Comparison of ENCODE assay signal across 28 cellular contexts in the genomic region with DNA sequence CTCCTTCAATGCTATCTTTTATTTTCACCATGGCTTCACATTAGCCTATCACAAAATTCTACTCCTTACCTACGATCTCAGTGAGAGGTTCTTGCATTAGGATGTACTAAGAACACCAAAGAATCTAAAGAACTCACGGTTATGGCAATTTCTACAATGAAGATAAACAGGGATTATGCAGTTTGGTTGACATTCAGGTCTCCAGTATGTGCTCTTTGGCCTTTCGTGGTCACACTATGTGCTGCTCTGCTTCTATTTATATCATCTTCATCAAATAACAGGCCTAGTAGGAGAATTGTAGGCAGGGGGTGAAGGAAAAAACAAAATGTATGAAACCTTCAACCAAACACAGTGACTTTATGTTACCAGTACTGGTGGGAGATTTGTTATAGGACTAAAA.
A peak's percentile ranks its signal among the peaks of the same experiment; 100 is the strongest.
DNase-seq lines count a peak whose midpoint lies in the region; ATAC-seq, FAIRE-seq and TF ChIP-seq lines count a peak whose summit lies in the region.
"Had no signal": no experiment of that assay in that cellular context is flagged by ENCODE, and none has a peak within 500 bp of the region (broad histone marks: within the 10 kb centered on the region; RNA-seq: fewer than 3 reads in every experiment).

No MANE protein-coding gene starts in this region.

- H3K79me2 ChIP-seq in K562 (ENCODE audit: control insufficient read depth, insufficient read depth, low read length): peaks cover 41% of the 10 kb centered on the region

- H3K4me2 ChIP-seq in K562 (ENCODE audit: insufficient read depth, low read length): no peak overlapping the region
- H3K4me2 ChIP-seq: A549; BLaER1; BLaER1 treated with 17β-estradiol and CSF1 and Interleukin-3, amounts not matched to agents 10 nM and 100 nM had no signal

- FAIRE-seq in K562 (lab: Jason Lieb, UNC): no peak
- FAIRE-seq: A204.1, A549, D721Med had no signal

- no peaks in the 10 kb centered on the region for H4K20me1 ChIP-seq in K562 (replicated peaks; ENCODE audit: control insufficient read depth, insufficient read depth, low read length)
- H4K20me1 ChIP-seq: BLaER1; BLaER1 treated with 17β-estradiol and CSF1 and Interleukin-3, amounts not matched to agents 10 nM and 100 nM had no signal

- POLR2A ChIA-PET in K562 (lab: Yijun Ruan, JAX): interaction anchor here (0.7 to 1.5 kb wide), 2 partner anchors 9 to 316 kb away, joined by 4 to 7 read pairs; no protein-coding TSS in a partner anchor

- no peak overlapping the region for H3K4me3 ChIP-seq in K562
- H3K4me3 ChIP-seq: A549; BLaER1; BLaER1 treated with 17β-estradiol and CSF1 and Interleukin-3, amounts not matched to agents 10 nM and 100 nM had no signal

- ATAC-seq in K562 (no peak), HG02970 (IDR thresholded peaks at IDR 0.05; ENCODE audit: low FRiP score, unreplicated experiment) (no peak)
- ATAC-seq: A549; CD8-positive, alpha-beta T cell had no signal

- DNase-seq in K562 (ENCODE audit: extremely low read depth in 1 of 4, low spot score in 3 of 4): no peak
- DNase-seq: 8988T; ACHN; AML-193; BE2C; C1 segment of cervical spinal cord; Caco-2; Calu3; CD4-positive, alpha-beta memory T cell; CD4-positive, alpha-beta T cell; CD4-positive, CD25-positive, alpha-beta regulatory T cell; CD8-positive, alpha-beta memory T cell; CD8-positive, alpha-beta T cell; COR-L47; DMS 273 treated with DMSO at 0.1 percent for 48 hours; DMS153; DMS53; DMS79; DMS79 treated with DMSO at 0.1 percent for 48 hours; DND-41 had no signal

- no peaks in the 10 kb centered on the region for H3K27me3 ChIP-seq in K562 (ENCODE audit: control insufficient read depth in 2 of 2, insufficient read depth in 2 of 2, low read length in 2 of 2)
- H3K27me3 ChIP-seq: BE2C; BLaER1; BLaER1 treated with 17β-estradiol and CSF1 and Interleukin-3, amounts not matched to agents 10 nM and 100 nM had no signal

- H3K9ac ChIP-seq in K562 (ENCODE audit: insufficient read depth in 1 of 2, low read depth in 2 of 2, low read length in 2 of 2): no peak overlapping the region
- H3K9ac ChIP-seq: BLaER1; BLaER1 treated with 17β-estradiol and CSF1 and Interleukin-3, amounts not matched to agents 10 nM and 100 nM had no signal

- no peak for TF ChIP-seq EP300 in K562 (IDR thresholded peaks at IDR 0.05; ENCODE audit: low read length)

- H3K9me1 ChIP-seq in K562 (ENCODE audit: control insufficient read depth, insufficient read depth, low read length): no peaks in the 10 kb centered on the region

- H3K27ac ChIP-seq in K562 (ENCODE audit: extremely low read depth, low read depth, low read length): no peak overlapping the region
- H3K27ac ChIP-seq: 22Rv1; A549; BLaER1; BLaER1 treated with 17β-estradiol and CSF1 and Interleukin-3, amounts not matched to agents 10 nM and 100 nM; C4-2B had no signal

- peaks cover 15% of the 10 kb centered on the region; the same call in 1 of the 3 replicates for H3K36me3 ChIP-seq in K562 (ENCODE audit: control insufficient read depth, insufficient read depth, low read length)
- H3K36me3 ChIP-seq: BE2C; BLaER1; BLaER1 treated with 17β-estradiol and CSF1 and Interleukin-3, amounts not matched to agents 10 nM and 100 nM had no signal

- peaks cover 2 to 50% of the 10 kb centered on the region in 2 experiments; a peak in 4 of 5 replicates for H3K4me1 ChIP-seq in K562 (replicated peaks in 1 of 2; ENCODE audit: control insufficient read depth in 2 of 2, insufficient read depth in 2 of 2, low read length in 2 of 2)
- H3K4me1 ChIP-seq: A549, BE2C, BLaER1, Caco-2 had no signal

- WGBS in K562 (ENCODE audit: insufficient coverage, low coverage, missing lambda C conversion rate): 60% methylated on average over 3 of the region's 3 CpGs

- intact Hi-C loops in K562 (cut with micrococcal nuclease): no loop called here

- TF ChIP-seq CTCF in K562 (IDR thresholded peaks at IDR 0.05 in 2 of 3, conservative IDR thresholded peaks at IDR 0.05 in 1 of 3; ENCODE audit: insufficient read depth in 2 of 3, low read depth in 1 of 3, low read length in 3 of 3): no peak

- no peak for TF ChIP-seq RAD21 in K562 (CRISPR knock-in tag; conservative IDR thresholded peaks at IDR 0.05 in 1 of 2, IDR thresholded peaks at IDR 0.05 in 1 of 2)

- no TSS peak for BruUV-seq in K562 (replicated peaks; lab: Mats Ljungman, UMichigan)

- H2AFZ ChIP-seq in K562 (ENCODE audit: low read depth, low read length): no peak overlapping the region

- no peaks in the 10 kb centered on the region; the same call in 1 of the 2 replicates for H3K9me3 ChIP-seq in K562 (replicated peaks; ENCODE audit: control insufficient read depth, insufficient read depth, low read depth, low read length)
- H3K9me3 ChIP-seq: A549, BE2C, Caco-2 had no signal

- no peak for TF ChIP-seq POLR2A in K562 (conservative IDR thresholded peaks at IDR 0.05)

- in situ Hi-C loops in K562 (cut with MboI): no loop called here

- CTCF ChIA-PET in K562 (lab: Yijun Ruan, JAX; ENCODE audit: low intra/inter-chr PET ratio): no interaction called here

TF ChIP-seq in K562, 482 proteins besides CTCF, POLR2A, EP300 and RAD21:
- TF ChIP-seq MCM2 (IDR thresholded peaks at IDR 0.05; ENCODE audit: low read depth): no peak
- TF ChIP-seq MYBL2 (IDR thresholded peaks at IDR 0.05; ENCODE audit: low read depth): no peak
- no peak for TF ChIP-seq MYBL2 (CRISPR knock-in tag; IDR thresholded peaks at IDR 0.05; ENCODE audit: borderline replicate concordance)
- peak; percentile 92 for TF ChIP-seq ZKSCAN1 (IDR thresholded peaks at IDR 0.05; ENCODE audit: low read depth, low read length)
- 0 out of 2 replicates have a peak, but pooled peaks have one; percentile 37 for TF ChIP-seq ZNF589 (CRISPR knock-in tag; IDR thresholded peaks at IDR 0.05; ENCODE audit: low read depth)
- no peak for TF ChIP-seq HMG20A (CRISPR knock-in tag; conservative IDR thresholded peaks at IDR 0.05)
- TF ChIP-seq, protein P1, sequence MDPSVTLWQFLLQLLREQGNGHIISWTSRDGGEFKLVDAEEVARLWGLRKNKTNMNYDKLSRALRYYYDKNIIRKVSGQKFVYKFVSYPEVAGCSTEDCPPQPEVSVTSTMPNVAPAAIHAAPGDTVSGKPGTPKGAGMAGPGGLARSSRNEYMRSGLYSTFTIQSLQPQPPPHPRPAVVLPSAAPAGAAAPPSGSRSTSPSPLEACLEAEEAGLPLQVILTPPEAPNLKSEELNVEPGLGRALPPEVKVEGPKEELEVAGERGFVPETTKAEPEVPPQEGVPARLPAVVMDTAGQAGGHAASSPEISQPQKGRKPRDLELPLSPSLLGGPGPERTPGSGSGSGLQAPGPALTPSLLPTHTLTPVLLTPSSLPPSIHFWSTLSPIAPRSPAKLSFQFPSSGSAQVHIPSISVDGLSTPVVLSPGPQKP (CRISPR knock-in tag; IDR thresholded peaks at IDR 0.05): no peak
